In the genomic region with DNA sequence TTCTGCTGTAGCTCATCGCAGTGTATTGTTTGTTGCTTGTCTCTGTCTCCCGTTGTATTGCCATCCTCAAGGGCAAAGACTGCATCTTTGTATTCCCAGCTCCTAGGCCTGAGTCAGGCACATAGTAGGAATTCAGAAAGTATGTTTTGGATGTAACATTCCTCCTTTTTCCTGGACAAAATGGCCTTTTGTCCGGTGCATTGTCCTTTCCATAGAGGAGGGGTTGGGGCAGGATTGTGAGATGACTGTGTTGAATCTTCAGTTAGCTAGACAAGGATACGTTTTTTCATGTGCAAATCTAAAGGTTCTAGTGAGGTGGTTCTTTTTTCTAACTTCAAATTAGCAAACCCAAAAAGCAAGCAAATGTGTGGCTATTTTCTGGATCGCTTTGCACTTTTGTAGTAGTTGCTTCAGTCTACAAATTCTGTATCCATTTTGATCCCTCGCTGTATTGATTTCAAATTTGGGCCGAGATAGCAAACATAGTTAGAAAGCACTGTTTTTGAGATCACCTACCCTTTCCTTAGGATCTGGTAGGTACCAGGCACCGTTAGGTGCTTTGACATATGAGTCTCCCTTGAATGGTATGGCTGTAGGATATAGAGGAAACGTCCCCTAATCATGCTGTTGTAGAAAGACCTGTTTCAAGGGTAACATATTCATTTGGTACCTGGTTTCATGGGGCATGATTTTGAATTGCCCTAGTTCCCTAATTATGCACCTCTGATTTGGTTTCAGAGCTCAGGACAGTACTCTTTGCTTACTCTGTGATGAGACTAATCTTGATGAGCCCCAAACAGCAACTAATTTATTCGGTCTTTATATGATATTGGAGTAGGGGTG, we compare ENCODE assay signal across 1 cellular context.
TF ChIP-seq lines count a peak whose summit lies in the region.

No MANE protein-coding gene starts in this region.

TF ChIP-seq in GM12878, 131 proteins besides CTCF, POLR2A, EP300 and RAD21:
- no peak for TF ChIP-seq NBN (IDR thresholded peaks at IDR 0.05)
- no peak for TF ChIP-seq MEF2B (IDR thresholded peaks at IDR 0.05; ENCODE audit: partially characterized antibody, poor library complexity, severe bottlenecking)
- no peak for TF ChIP-seq RELA (IDR thresholded peaks at IDR 0.05; ENCODE audit: borderline replicate concordance, partially characterized antibody)
- TF ChIP-seq, protein P1, sequence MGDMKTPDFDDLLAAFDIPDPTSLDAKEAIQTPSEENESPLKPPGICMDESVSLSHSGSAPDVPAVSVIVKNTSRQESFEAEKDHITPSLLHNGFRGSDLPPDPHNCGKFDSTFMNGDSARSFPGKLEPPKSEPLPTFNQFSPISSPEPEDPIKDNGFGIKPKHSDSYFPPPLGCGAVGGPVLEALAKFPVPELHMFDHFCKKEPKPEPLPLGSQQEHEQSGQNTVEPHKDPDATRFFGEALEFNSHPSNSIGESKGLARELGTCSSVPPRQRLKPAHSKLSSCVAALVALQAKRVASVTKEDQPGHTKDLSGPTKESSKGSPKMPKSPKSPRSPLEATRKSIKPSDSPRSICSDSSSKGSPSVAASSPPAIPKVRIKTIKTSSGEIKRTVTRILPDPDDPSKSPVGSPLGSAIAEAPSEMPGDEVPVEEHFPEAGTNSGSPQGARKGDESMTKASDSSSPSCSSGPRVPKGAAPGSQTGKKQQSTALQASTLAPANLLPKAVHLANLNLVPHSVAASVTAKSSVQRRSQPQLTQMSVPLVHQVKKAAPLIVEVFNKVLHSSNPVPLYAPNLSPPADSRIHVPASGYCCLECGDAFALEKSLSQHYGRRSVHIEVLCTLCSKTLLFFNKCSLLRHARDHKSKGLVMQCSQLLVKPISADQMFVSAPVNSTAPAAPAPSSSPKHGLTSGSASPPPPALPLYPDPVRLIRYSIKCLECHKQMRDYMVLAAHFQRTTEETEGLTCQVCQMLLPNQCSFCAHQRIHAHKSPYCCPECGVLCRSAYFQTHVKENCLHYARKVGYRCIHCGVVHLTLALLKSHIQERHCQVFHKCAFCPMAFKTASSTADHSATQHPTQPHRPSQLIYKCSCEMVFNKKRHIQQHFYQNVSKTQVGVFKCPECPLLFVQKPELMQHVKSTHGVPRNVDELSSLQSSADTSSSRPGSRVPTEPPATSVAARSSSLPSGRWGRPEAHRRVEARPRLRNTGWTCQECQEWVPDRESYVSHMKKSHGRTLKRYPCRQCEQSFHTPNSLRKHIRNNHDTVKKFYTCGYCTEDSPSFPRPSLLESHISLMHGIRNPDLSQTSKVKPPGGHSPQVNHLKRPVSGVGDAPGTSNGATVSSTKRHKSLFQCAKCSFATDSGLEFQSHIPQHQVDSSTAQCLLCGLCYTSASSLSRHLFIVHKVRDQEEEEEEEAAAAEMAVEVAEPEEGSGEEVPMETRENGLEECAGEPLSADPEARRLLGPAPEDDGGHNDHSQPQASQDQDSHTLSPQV (IDR thresholded peaks at IDR 0.05) = no peak
- TF ChIP-seq TCF7 (IDR thresholded peaks at IDR 0.05; ENCODE audit: borderline replicate concordance) = no peak
- TF ChIP-seq POLR2AphosphoS2 (IDR thresholded peaks at IDR 0.05; ENCODE audit: low read depth, low read length) = no peak
- no peak for TF ChIP-seq CBX5 (IDR thresholded peaks at IDR 0.05; ENCODE audit: low read depth)
- TF ChIP-seq NFIC (IDR thresholded peaks at IDR 0.05; ENCODE audit: low read depth, low read length) = no peak
- TF ChIP-seq BACH1 (IDR thresholded peaks at IDR 0.05; ENCODE audit: borderline replicate concordance) = no peak
- TF ChIP-seq RUNX3 (IDR thresholded peaks at IDR 0.05; ENCODE audit: low read length) = no peak
- TF ChIP-seq RBBP5 (conservative IDR thresholded peaks at IDR 0.05) = no peak
- no peak for TF ChIP-seq HDAC6 (IDR thresholded peaks at IDR 0.05; ENCODE audit: unreplicated experiment)
- TF ChIP-seq, protein P2, sequence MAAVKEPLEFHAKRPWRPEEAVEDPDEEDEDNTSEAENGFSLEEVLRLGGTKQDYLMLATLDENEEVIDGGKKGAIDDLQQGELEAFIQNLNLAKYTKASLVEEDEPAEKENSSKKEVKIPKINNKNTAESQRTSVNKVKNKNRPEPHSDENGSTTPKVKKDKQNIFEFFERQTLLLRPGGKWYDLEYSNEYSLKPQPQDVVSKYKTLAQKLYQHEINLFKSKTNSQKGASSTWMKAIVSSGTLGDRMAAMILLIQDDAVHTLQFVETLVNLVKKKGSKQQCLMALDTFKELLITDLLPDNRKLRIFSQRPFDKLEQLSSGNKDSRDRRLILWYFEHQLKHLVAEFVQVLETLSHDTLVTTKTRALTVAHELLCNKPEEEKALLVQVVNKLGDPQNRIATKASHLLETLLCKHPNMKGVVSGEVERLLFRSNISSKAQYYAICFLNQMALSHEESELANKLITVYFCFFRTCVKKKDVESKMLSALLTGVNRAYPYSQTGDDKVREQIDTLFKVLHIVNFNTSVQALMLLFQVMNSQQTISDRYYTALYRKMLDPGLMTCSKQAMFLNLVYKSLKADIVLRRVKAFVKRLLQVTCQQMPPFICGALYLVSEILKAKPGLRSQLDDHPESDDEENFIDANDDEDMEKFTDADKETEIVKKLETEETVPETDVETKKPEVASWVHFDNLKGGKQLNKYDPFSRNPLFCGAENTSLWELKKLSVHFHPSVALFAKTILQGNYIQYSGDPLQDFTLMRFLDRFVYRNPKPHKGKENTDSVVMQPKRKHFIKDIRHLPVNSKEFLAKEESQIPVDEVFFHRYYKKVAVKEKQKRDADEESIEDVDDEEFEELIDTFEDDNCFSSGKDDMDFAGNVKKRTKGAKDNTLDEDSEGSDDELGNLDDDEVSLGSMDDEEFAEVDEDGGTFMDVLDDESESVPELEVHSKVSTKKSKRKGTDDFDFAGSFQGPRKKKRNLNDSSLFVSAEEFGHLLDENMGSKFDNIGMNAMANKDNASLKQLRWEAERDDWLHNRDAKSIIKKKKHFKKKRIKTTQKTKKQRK (IDR thresholded peaks at IDR 0.05; ENCODE audit: low read depth, low read length) = no peak
- TF ChIP-seq DPF2 (IDR thresholded peaks at IDR 0.05) = no peak
- no peak for TF ChIP-seq ATF7 (IDR thresholded peaks at IDR 0.05; ENCODE audit: low read depth)
- no peak for TF ChIP-seq ZNF207 (IDR thresholded peaks at IDR 0.05; ENCODE audit: borderline replicate concordance)
- no peak for TF ChIP-seq STAT3 (IDR thresholded peaks at IDR 0.05; ENCODE audit: low read depth, low read length)
- no peak for TF ChIP-seq POLR2AphosphoS5 (IDR thresholded peaks at IDR 0.05; ENCODE audit: low read length)
